Comparison of ENCODE assay signal across 22 cellular contexts in genomic region chr21:37869661-37870060, GRCh38. TPM values are rescaled to one million over a fixed set of nuclear protein-coding genes. Genes with fewer than 3 reads are reported as not detected.
"Had no signal": no experiment of that assay in that cellular context is flagged by ENCODE, and none has a peak within 500 bp of the region (broad histone marks: within the 10 kb centered on the region; RNA-seq: fewer than 3 reads in every experiment).

No MANE protein-coding gene starts in this region.

- H3K4me1 ChIP-seq: esophagus muscularis mucosa, pancreas, right lobe of liver, stomach, testis had no signal

- H3K27ac Mint-ChIP-seq: activated CD4-positive, alpha-beta T cell treated with anti-CD3 and anti-CD28 coated beads, Interleukin-2, amount 10 ng/mL, durations not matched to agents 7 days and 5 days; activated CD8-positive, alpha-beta T cell treated with anti-CD3 and anti-CD28 coated beads, Interleukin-2, amount 10 ng/mL, durations not matched to agents 7 days and 5 days; activated naive CD4-positive, alpha-beta T cell treated with anti-CD3 and anti-CD28 coated beads, Interleukin-2, amount 10 ng/mL, durations not matched to agents 7 days and 5 days; activated naive CD8-positive, alpha-beta T cell treated with anti-CD3 and anti-CD28 coated beads, Interleukin-2, amount 50 U/mL, for 24 hours; activated T-cell treated with anti-CD3 and anti-CD28 coated beads, Interleukin-2, amount 50 U/mL, for 24 hours; dendritic cell treated with granulocyte-macrophage colony-stimulating factor and Interleukin-4, amounts not matched to agents 40 ng/mL and 50 ng/mL, for 4 days; immature natural killer cell; naive thymus-derived CD8-positive, alpha-beta T cell; T-helper 1 cell treated with Interleukin-12 subunit alpha and Interleukin-12 subunit beta and Interleukin-4 antibody, amounts not matched to agents 30 μg/mL and 1 μg/mL, for 36 hours; type B pancreatic cell had no signal

- H3K27me3 ChIP-seq: pancreas, right lobe of liver, stomach, testis had no signal

- H3K9me3 ChIP-seq: esophagus muscularis mucosa, pancreas, right lobe of liver, stomach, testis had no signal

- H3K4me1 Mint-ChIP-seq: activated CD4-positive, alpha-beta T cell treated with anti-CD3 and anti-CD28 coated beads, Interleukin-2, amount 10 ng/mL, durations not matched to agents 7 days and 5 days; activated naive CD4-positive, alpha-beta T cell treated with anti-CD3 and anti-CD28 coated beads, Interleukin-2, amount 10 ng/mL, durations not matched to agents 7 days and 5 days; activated naive CD8-positive, alpha-beta T cell treated with anti-CD3 and anti-CD28 coated beads, Interleukin-2, amount 50 U/mL, for 24 hours; immature natural killer cell had no signal

- H3K4me3 ChIP-seq: esophagus muscularis mucosa, pancreas, right lobe of liver, smooth muscle cell, stomach, testis had no signal

- H3K4me3 Mint-ChIP-seq: activated CD4-positive, alpha-beta T cell treated with anti-CD3 and anti-CD28 coated beads, Interleukin-2, amount 10 ng/mL, durations not matched to agents 7 days and 5 days; activated CD8-positive, alpha-beta T cell treated with anti-CD3 and anti-CD28 coated beads, Interleukin-2, amount 10 ng/mL, durations not matched to agents 7 days and 5 days; activated naive CD4-positive, alpha-beta T cell treated with anti-CD3 and anti-CD28 coated beads, Interleukin-2, amount 10 ng/mL, durations not matched to agents 7 days and 5 days; activated naive CD8-positive, alpha-beta T cell treated with anti-CD3 and anti-CD28 coated beads, Interleukin-2, amount 50 U/mL, for 24 hours; activated T-cell treated with anti-CD3 and anti-CD28 coated beads, Interleukin-2, amount 50 U/mL, for 24 hours; dendritic cell treated with granulocyte-macrophage colony-stimulating factor and Interleukin-4, amounts not matched to agents 40 ng/mL and 50 ng/mL, for 4 days; immature natural killer cell; naive thymus-derived CD8-positive, alpha-beta T cell; T-helper 1 cell treated with Interleukin-12 subunit alpha and Interleukin-12 subunit beta and Interleukin-4 antibody, amounts not matched to agents 30 μg/mL and 1 μg/mL, for 36 hours; type B pancreatic cell had no signal

- H3K36me3 ChIP-seq: esophagus muscularis mucosa, pancreas, right lobe of liver, stomach had no signal

- H3K9me3 Mint-ChIP-seq: activated CD4-positive, alpha-beta T cell treated with anti-CD3 and anti-CD28 coated beads, Interleukin-2, amount 10 ng/mL, durations not matched to agents 7 days and 5 days; activated naive CD4-positive, alpha-beta T cell treated with anti-CD3 and anti-CD28 coated beads, Interleukin-2, amount 10 ng/mL, durations not matched to agents 7 days and 5 days; activated naive CD8-positive, alpha-beta T cell treated with anti-CD3 and anti-CD28 coated beads, Interleukin-2, amount 50 U/mL, for 24 hours; activated T-cell treated with anti-CD3 and anti-CD28 coated beads, Interleukin-2, amount 50 U/mL, for 24 hours; dendritic cell treated with granulocyte-macrophage colony-stimulating factor and Interleukin-4, amounts not matched to agents 40 ng/mL and 50 ng/mL, for 4 days; immature natural killer cell; naive thymus-derived CD8-positive, alpha-beta T cell; T-helper 1 cell treated with Interleukin-12 subunit alpha and Interleukin-12 subunit beta and Interleukin-4 antibody, amounts not matched to agents 30 μg/mL and 1 μg/mL, for 36 hours; type B pancreatic cell had no signal

- FAIRE-seq: endothelial cell of umbilical vein, pancreas had no signal

- ATAC-seq: activated CD4-positive, CD25-positive, alpha-beta regulatory T cell treated with anti-CD3 and anti-CD28 coated beads, Interleukin-2, amount 50 U/mL, for 24 hours; activated CD8-positive, alpha-beta T cell treated with anti-CD3 and anti-CD28 coated beads, Interleukin-2, amount 10 ng/mL, durations not matched to agents 7 days and 5 days; activated naive CD8-positive, alpha-beta T cell treated with anti-CD3 and anti-CD28 coated beads, Interleukin-2, amount 50 U/mL, for 24 hours; left ventricle myocardium superior; naive thymus-derived CD8-positive, alpha-beta T cell; pancreas; right lobe of liver had no signal

- H3K36me3 Mint-ChIP-seq: activated naive CD4-positive, alpha-beta T cell treated with anti-CD3 and anti-CD28 coated beads, Interleukin-2, amount 10 ng/mL, durations not matched to agents 7 days and 5 days; immature natural killer cell; naive thymus-derived CD8-positive, alpha-beta T cell; type B pancreatic cell had no signal

- H3K27ac ChIP-seq: esophagus muscularis mucosa, pancreas, right lobe of liver, stomach, testis had no signal

- DNase-seq: activated CD4-positive, alpha-beta T cell treated with anti-CD3 and anti-CD28 coated beads, Interleukin-2, amount 10 ng/mL, durations not matched to agents 7 days and 5 days; activated CD8-positive, alpha-beta T cell treated with anti-CD3 and anti-CD28 coated beads, Interleukin-2, amount 10 ng/mL, durations not matched to agents 7 days and 5 days; activated effector memory CD4-positive, alpha-beta T cell treated with Interleukin-2 at 50 U/mL for 16 hours; activated naive CD4-positive, alpha-beta T cell treated with anti-CD3 and anti-CD28 coated beads, Interleukin-2, amount 10 ng/mL, durations not matched to agents 7 days and 5 days; activated naive CD8-positive, alpha-beta T cell treated with anti-CD3 and anti-CD28 coated beads, Interleukin-2, amount 50 U/mL, for 24 hours; activated T-cell treated with anti-CD3 and anti-CD28 coated beads, Interleukin-2, amount 50 U/mL, for 24 hours; effector CD8-positive, alpha-beta T cell; immature natural killer cell; left ventricle myocardium superior; naive thymus-derived CD8-positive, alpha-beta T cell; pancreas; right lobe of liver; stimulated activated CD4-positive, alpha-beta T cell treated with anti-CD3 and anti-CD28 coated beads, Interleukin-4, amount 100 ng/mL, for 1 hour; stomach; testis had no signal

- H3K27me3 Mint-ChIP-seq: dendritic cell treated with granulocyte-macrophage colony-stimulating factor and Interleukin-4, amounts not matched to agents 40 ng/mL and 50 ng/mL, for 4 days had no signal

- H3K4me2 ChIP-seq: smooth muscle cell had no signal

RNA-seq across cellular contexts. Expression of gene KCNJ6, which starts 46.6 kb away (rescaled TPM):
- total RNA-seq: activated CD4-positive, alpha-beta T cell treated with anti-CD3 and anti-CD28 coated beads, Interleukin-2, amount 10 ng/mL, durations not matched to agents 7 days and 5 days; activated CD8-positive, alpha-beta T cell treated with anti-CD3 and anti-CD28 coated beads, Interleukin-2, amount 10 ng/mL, durations not matched to agents 7 days and 5 days; endothelial cell of umbilical vein; left ventricle myocardium superior; naive thymus-derived CD8-positive, alpha-beta T cell had no signal
- polyA plus RNA-seq: endothelial cell of umbilical vein; immature natural killer cell; naive thymus-derived CD8-positive, alpha-beta T cell had no signal
